In genomic region chr10:131862548-131862947, GRCh38 we compare ENCODE assay signal across 12 cellular contexts.
"Had no signal": no experiment of that assay in that cellular context is flagged by ENCODE, and none has a peak within 500 bp of the region (broad histone marks: within the 10 kb centered on the region; RNA-seq: fewer than 3 reads in every experiment).

No MANE protein-coding gene starts in this region.

- H3K9me3 ChIP-seq: right atrium auricular region, spleen had no signal

- H3K4me1 ChIP-seq: parathyroid adenoma, right atrium auricular region, spleen had no signal

- H3K27me3 ChIP-seq: right atrium auricular region had no signal

- H3K27ac ChIP-seq: parathyroid adenoma, right atrium auricular region, spleen had no signal

- H3K36me3 ChIP-seq: right atrium auricular region, spleen had no signal

- H3K4me3 ChIP-seq: right atrium auricular region, spleen had no signal

- ATAC-seq: activated CD8-positive, alpha-beta memory T cell treated with anti-CD3 and anti-CD28 coated beads, Interleukin-2, amount 10 ng/mL, durations not matched to agents 7 days and 5 days; left cardiac atrium had no signal

- DNase-seq: activated CD4-positive, alpha-beta T cell treated with anti-CD3 and anti-CD28 coated beads for 1 hour; activated CD4-positive, alpha-beta T cell treated with anti-CD3 and anti-CD28 coated beads, Interleukin-2, amount 50 U/mL, for 48 hours; activated CD8-positive, alpha-beta memory T cell treated with anti-CD3 and anti-CD28 coated beads, Interleukin-2, amount 10 ng/mL, durations not matched to agents 7 days and 5 days; activated effector memory CD4-positive, alpha-beta T cell treated with anti-CD3 and anti-CD28 coated beads, Interleukin-2, amount 50 U/mL, for 16 hours; activated T-cell treated with anti-CD3 and anti-CD28 coated beads, Interleukin-2, amount 50 U/mL, for 24 hours; left cardiac atrium; naive B cell; spleen; stimulated activated CD4-positive, alpha-beta T cell treated with anti-CD3 and anti-CD28 coated beads, Interleukin-1b, Interleukin-23, amount 100 ng/mL, for 48 hours; stimulated activated naive CD4-positive, alpha-beta T cell had no signal
